In genomic region chr17:75784473-75785015, GRCh38 we compare ENCODE assay signal across 8 cellular contexts. TPM values are rescaled to one million over a fixed set of nuclear protein-coding genes. Genes with fewer than 3 reads are reported as not detected.
A peak's percentile ranks its signal among the peaks of the same experiment; 100 is the strongest.
DNase-seq lines count a peak whose midpoint lies in the region; ATAC-seq lines count a peak whose summit lies in the region.

Gene UNK (plus strand): TSS chr17:75784806. CDS start chr17:75784881, 75 bp downstream.

- H3K9ac ChIP-seq in HUES6 (ENCODE audit: low read length) (peak within 1 kb of the TSS; percentile 95), NT2/D1 (ENCODE audit: insufficient read length, low read depth) (peak within 1 kb of the TSS; percentile 95)

- DNase-seq in CD8-positive, alpha-beta memory T cell, result peak; percentile 89 to 98 (median 97)
- DNase-seq in NT2/D1 (ENCODE audit: low read depth, low spot score) (peak; percentile 96), lung microvascular endothelial cell (ENCODE audit: low read depth in 2 of 2) (peak; percentile 100)
- DNase-seq in activated CD8-positive, alpha-beta memory T cell treated with anti-CD3 and anti-CD28 coated beads for 48 hours (ENCODE audit: low read depth in 2 of 3, low spot score in 2 of 3), result peak; percentile 88 to 89 (median 89)
- peak; percentile 92 to 95 (median 92) for DNase-seq in effector memory CD8-positive, alpha-beta T cell
- DNase-seq in stimulated activated CD4-positive, alpha-beta T cell treated with anti-CD3 and anti-CD28 coated beads, TNF-alpha, amount 100 ng/mL, for 24 hours (ENCODE audit: low read depth in 3 of 3), result peak; percentile 89 to 94 (median 93)

- peak within 1 kb of the TSS; percentile 67 for H3K4me3 ChIP-seq in CD8-positive, alpha-beta memory T cell (ENCODE audit: low read length)
- peak within 1 kb of the TSS; percentile 68 for H3K4me3 ChIP-seq in HUES6 (ENCODE audit: low read depth, low read length)
- H3K4me3 ChIP-seq in NT2/D1 (ENCODE audit: insufficient read length, low read depth), result peak within 1 kb of the TSS; percentile 71

- peak within 1 kb of the TSS; percentile 93 to 97 (median 93) for H3K4me3 Mint-ChIP-seq in CD8-positive, alpha-beta memory T cell
- peak within 1 kb of the TSS; percentile 89 to 92 for H3K4me3 Mint-ChIP-seq in effector memory CD8-positive, alpha-beta T cell

- peaks cover 2 to 15% (median 3%) of the 10 kb centered on the region in 3 donors for H3K36me3 Mint-ChIP-seq in CD8-positive, alpha-beta memory T cell
- H3K36me3 Mint-ChIP-seq in effector memory CD8-positive, alpha-beta T cell (ENCODE audit: insufficient read depth), result peaks cover 35% of the 10 kb centered on the region

- H3K27ac Mint-ChIP-seq in CD8-positive, alpha-beta memory T cell, result peak within 1 kb of the TSS; percentile 99 to 100 (median 100)
- peak within 1 kb of the TSS; percentile 100 for H3K27ac Mint-ChIP-seq in effector memory CD8-positive, alpha-beta T cell

- peaks cover 39 to 70% (median 51%) of the 10 kb centered on the region in 3 donors for H3K4me1 Mint-ChIP-seq in CD8-positive, alpha-beta memory T cell
- H3K4me1 Mint-ChIP-seq in effector memory CD8-positive, alpha-beta T cell (ENCODE audit: low read depth in 2 of 2), result peaks cover 31 to 33% of the 10 kb centered on the region in 2 donors

- no peaks in the 10 kb centered on the region for H3K9me3 ChIP-seq in CD8-positive, alpha-beta memory T cell (ENCODE audit: low read length)
- no peaks in the 10 kb centered on the region for H3K9me3 ChIP-seq in HUES6 (ENCODE audit: control insufficient read depth, insufficient read depth, low read depth, low read length)
- no peaks in the 10 kb centered on the region for H3K9me3 ChIP-seq in NT2/D1 (ENCODE audit: insufficient read depth, low read length)

- H3K36me3 ChIP-seq in CD8-positive, alpha-beta memory T cell (ENCODE audit: insufficient read depth, low read length), result no peaks in the 10 kb centered on the region
- H3K36me3 ChIP-seq in HUES6 (ENCODE audit: control insufficient read depth, insufficient read depth, low read length) (no peaks in the 10 kb centered on the region), NT2/D1 (ENCODE audit: insufficient read depth, insufficient read length, low read length) (peaks cover 5% of the 10 kb centered on the region)

- H3K4me1 ChIP-seq in CD8-positive, alpha-beta memory T cell (ENCODE audit: insufficient read depth, low read length), result peaks cover 46% of the 10 kb centered on the region
- H3K4me1 ChIP-seq in HUES6 (ENCODE audit: control insufficient read depth, insufficient read depth, low read length) (peaks cover 16% of the 10 kb centered on the region), NT2/D1 (ENCODE audit: insufficient read depth, insufficient read length) (no peaks in the 10 kb centered on the region)

- H3K27ac ChIP-seq in CD8-positive, alpha-beta memory T cell (ENCODE audit: low read depth, low read length), result peak within 1 kb of the TSS; percentile 98
- peak within 1 kb of the TSS; percentile 93 for H3K27ac ChIP-seq in HUES6 (ENCODE audit: low read depth, low read length)

- H3K27me3 Mint-ChIP-seq in CD8-positive, alpha-beta memory T cell, result peaks cover 0 to 6% of the 10 kb centered on the region in 2 donors
- H3K27me3 Mint-ChIP-seq in effector memory CD8-positive, alpha-beta T cell, result no peaks in the 10 kb centered on the region

- peak; percentile 58 for ATAC-seq in GM21447 (IDR thresholded peaks at IDR 0.05; ENCODE audit: unreplicated experiment)
- peak; percentile 72 for ATAC-seq in effector memory CD8-positive, alpha-beta T cell (replicated peaks)

- POLR2A ChIA-PET in CD8-positive, alpha-beta memory T cell (lab: Charles Lee), result interaction anchor here (0.6 to 4.7 kb wide), 20 partner anchors 9 to 524 kb away, joined by 3 to 47 read pairs (median 5); partner anchors contain the start of genes ACOX1, GALK1, TEN1 and TMEM94

- CTCF ChIA-PET in CD8-positive, alpha-beta memory T cell (lab: Charles Lee), result interaction anchor here (0.6 to 5.0 kb wide), 10 partner anchors 19 to 669 kb away, joined by 3 to 32 read pairs (median 8); partner anchors contain the start of genes FBF1, GALK1, MRPL38 and UNC13D

- no peaks in the 10 kb centered on the region for H3K27me3 ChIP-seq in CD8-positive, alpha-beta memory T cell (ENCODE audit: insufficient read depth, low read length, poor library complexity, severe bottlenecking)
- H3K27me3 ChIP-seq in HUES6 (ENCODE audit: control insufficient read depth, insufficient read depth, low read length) (no peaks in the 10 kb centered on the region), NT2/D1 (ENCODE audit: insufficient read depth, insufficient read length) (no peaks in the 10 kb centered on the region)

- peaks cover 0 to 1% (median 0%) of the 10 kb centered on the region in 5 donors for H3K9me3 Mint-ChIP-seq in CD8-positive, alpha-beta memory T cell
- no peaks in the 10 kb centered on the region for H3K9me3 Mint-ChIP-seq in effector memory CD8-positive, alpha-beta T cell

RNA-seq across cellular contexts. Expression of gene UNK, which starts in this region (rescaled TPM):
- total RNA-seq in CD8-positive, alpha-beta memory T cell, result 10 to 100 TPM; 24.4 to 29.3 TPM
- 32.8 TPM for polyA plus RNA-seq in CD8-positive, alpha-beta memory T cell
- 5.2 and 9.1 TPM in 2 replicates for total RNA-seq in lung microvascular endothelial cell

Comparison
In these comparisons a context has a peak if more than half of its experiments do, and no peak if none do; other contexts are left out.
1. Peak in every context shown above with its lines: DNase-seq, ATAC-seq, H3K4me3 ChIP-seq and H3K27ac ChIP-seq.